31 cellular contexts compared by ENCODE assay signal in the genomic region with DNA sequence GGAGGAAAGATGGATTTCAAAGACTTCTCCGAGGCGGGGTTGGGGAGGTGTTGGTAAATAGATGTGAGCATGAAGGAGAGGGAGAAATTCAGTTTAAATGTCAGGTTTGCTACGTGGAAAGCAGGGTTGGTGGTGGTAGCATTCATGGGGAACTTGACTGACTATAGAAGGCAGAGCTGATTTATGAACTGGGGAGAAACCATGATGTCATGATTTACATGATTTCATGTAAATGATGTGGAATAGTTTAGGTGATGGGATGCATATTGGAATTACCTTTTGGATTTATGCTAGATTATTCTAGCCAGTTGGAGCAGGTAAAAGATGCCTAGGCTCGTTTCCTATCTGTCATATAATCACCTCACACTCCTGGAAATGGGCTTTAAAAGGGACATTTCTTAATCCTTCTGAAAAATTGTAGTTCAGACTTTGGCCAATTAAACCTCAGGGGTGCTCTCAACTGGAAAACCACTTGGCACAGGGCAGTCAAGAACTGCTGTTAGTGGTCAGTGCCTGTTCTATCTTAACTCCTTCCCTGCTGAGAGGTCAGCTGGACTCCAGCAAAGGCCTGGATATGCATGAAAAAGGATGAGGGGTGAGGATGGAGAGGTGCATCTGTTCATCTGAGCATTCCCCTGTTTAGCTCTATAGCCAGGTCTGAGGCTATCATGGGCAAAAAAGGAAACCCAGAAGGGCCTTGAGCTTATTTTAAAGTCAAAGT. TPM values are rescaled to one million over a fixed set of nuclear protein-coding genes. Genes with fewer than 3 reads are reported as not detected.
A peak's percentile ranks its signal among the peaks of the same experiment; 100 is the strongest.
DNase-seq lines count a peak whose midpoint lies in the region; ATAC-seq, FAIRE-seq and TF ChIP-seq lines count a peak whose summit lies in the region.
"Had no signal": no experiment of that assay in that cellular context is flagged by ENCODE, and none has a peak within 500 bp of the region (broad histone marks: within the 10 kb centered on the region; RNA-seq: fewer than 3 reads in every experiment).

No MANE protein-coding gene starts in this region.

- no peak for TF ChIP-seq EP300 in HepG2 (IDR thresholded peaks at IDR 0.05; ENCODE audit: low read depth in 2 of 2, low read length in 2 of 2)
- no peak for TF ChIP-seq EP300 in HepG2 (CRISPR knock-in tag; IDR thresholded peaks at IDR 0.05; ENCODE audit: borderline replicate concordance)

- H3K27ac ChIP-seq in HepG2 (ENCODE audit: extremely low read length, insufficient read depth, low read length) (no peak overlapping the region), right lobe of liver (no peak overlapping the region), astrocyte (ENCODE audit: low read depth, low read length) (no peak overlapping the region), left lung (no peak overlapping the region)
- H3K27ac ChIP-seq: dorsolateral prefrontal cortex, RWPE1, skin epidermis, stomach, tibial artery had no signal

- no peaks in the 10 kb centered on the region for H3K36me3 ChIP-seq in HepG2 (replicated peaks in 1 of 2; ENCODE audit: control insufficient read depth in 1 of 2, insufficient read depth in 2 of 2, low read length in 2 of 2)
- no peaks in the 10 kb centered on the region for H3K36me3 ChIP-seq in right lobe of liver
- H3K36me3 ChIP-seq in astrocyte (ENCODE audit: insufficient read depth, low read length): no peaks in the 10 kb centered on the region
- no peaks in the 10 kb centered on the region for H3K36me3 ChIP-seq in left lung
- H3K36me3 ChIP-seq: BE2C, stomach, tibial artery had no signal

- DNase-seq in HepG2 (ENCODE audit: low spot score) (no peak), right lobe of liver (no peak), astrocyte (ENCODE audit: low read depth) (peak; percentile 64), kidney glomerular epithelial cell (lab: John Stamatoyannopoulos, UW) (peak; percentile 14), left lung (no peak)
- no peak for DNase-seq in effector CD4-positive, alpha-beta T cell
- DNase-seq: activated CD8-positive, alpha-beta T cell treated with anti-CD3 and anti-CD28 coated beads for 36 hours; anterior cingulate cortex; BE2C; CD8-positive, alpha-beta memory T cell; glutamatergic neuron; H9; KG1; NCI-H1417 treated with DMSO at 0.1 percent for 48 hours; NCI-H2107; NCI-H446 treated with DMSO at 0.1 percent for 48 hours; NCI-H82; SK-N-SH; stimulated activated CD4-positive, alpha-beta T cell treated with anti-CD3 and anti-CD28 coated beads, Interleukin-2, amount 100 ng/mL, for 24 hours; stomach; T-helper 17 cell; tibial artery had no signal

- H3K9me3 Mint-ChIP-seq in astrocyte (ENCODE audit: unreplicated experiment): no peaks in the 10 kb centered on the region

- no peaks in the 10 kb centered on the region for H3K27me3 Mint-ChIP-seq in astrocyte (ENCODE audit: low read depth, unreplicated experiment)
- H3K27me3 Mint-ChIP-seq: activated CD8-positive, alpha-beta T cell treated with anti-CD3 and anti-CD28 coated beads for 36 hours; central memory CD8-positive, alpha-beta T cell had no signal

- in situ Hi-C loops in HepG2 (cut with HindIII; ENCODE audit: extremely low pct_ligation_motif_present, low pct_unique_long_range_greater_than_20kb): no loop called here

- H3K4me3 Mint-ChIP-seq in astrocyte (ENCODE audit: unreplicated experiment): no peak overlapping the region
- H3K4me3 Mint-ChIP-seq: activated CD8-positive, alpha-beta T cell treated with anti-CD3 and anti-CD28 coated beads for 36 hours; activated T-helper 17 cell treated with anti-CD3 and anti-CD28 coated beads, Interleukin-2, amount 50 U/mL, for 72 hours; CD8-positive, alpha-beta memory T cell; central memory CD8-positive, alpha-beta T cell; H9; T-helper 17 cell had no signal

- intact Hi-C loops in HepG2 (cut with micrococcal nuclease; ENCODE audit: unreplicated experiment): no loop called here
- intact Hi-C loops in right lobe of liver (cut with DNase I): no loop called here
- intact Hi-C loops in left lung (cut with DNase I): no loop called here

- 57% methylated on average over 4 of the region's 4 CpGs for WGBS in HepG2 (ENCODE audit: low lambda C conversion rate)
- WGBS in right lobe of liver (ENCODE audit: insufficient coverage, low coverage, low lambda C conversion rate, missing lambda C conversion rate): 63% methylated on average over 4 of the region's 4 CpGs

- no peak for TF ChIP-seq RAD21 in HepG2 (CRISPR knock-in tag; IDR thresholded peaks at IDR 0.05)

- H4K20me1 ChIP-seq in HepG2 (ENCODE audit: insufficient read depth, low read length): no peaks in the 10 kb centered on the region
- no peaks in the 10 kb centered on the region for H4K20me1 ChIP-seq in astrocyte (ENCODE audit: insufficient read depth, low read length)

- POLR2A ChIA-PET in HepG2 (lab: Yijun Ruan, JAX): no interaction called here

- ATAC-seq in HepG2: no peak
- ATAC-seq in right lobe of liver: no peak
- no peak for ATAC-seq in GM21390 (IDR thresholded peaks at IDR 0.05; ENCODE audit: unreplicated experiment)
- no peak for ATAC-seq in GM18867 (IDR thresholded peaks at IDR 0.05; ENCODE audit: unreplicated experiment)
- no peak for ATAC-seq in left lung
- ATAC-seq: activated CD8-positive, alpha-beta T cell treated with anti-CD3 and anti-CD28 coated beads for 36 hours; activated naive CD4-positive, alpha-beta T cell treated with anti-CD3 and anti-CD28 coated beads, Interleukin-2, amount 50 U/mL, for 72 hours; activated T-helper 17 cell treated with anti-CD3 and anti-CD28 coated beads, Interleukin-2, amount 50 U/mL, for 72 hours; T-helper 17 cell had no signal

- no peaks in the 10 kb centered on the region for H3K36me3 Mint-ChIP-seq in astrocyte (ENCODE audit: low read depth, unreplicated experiment)
- H3K36me3 Mint-ChIP-seq: activated naive CD4-positive, alpha-beta T cell treated with anti-CD3 and anti-CD28 coated beads, Interleukin-2, amount 50 U/mL, for 72 hours; CD8-positive, alpha-beta memory T cell had no signal

- no TSS peak for BruUV-seq in HepG2 (replicated peaks; lab: Mats Ljungman, UMichigan)

- peaks cover 11% of the 10 kb centered on the region for H3K4me1 Mint-ChIP-seq in astrocyte (ENCODE audit: low read depth, unreplicated experiment)
- H3K4me1 Mint-ChIP-seq: activated T-helper 17 cell treated with anti-CD3 and anti-CD28 coated beads, Interleukin-2, amount 50 U/mL, for 72 hours; CD8-positive, alpha-beta memory T cell; central memory CD8-positive, alpha-beta T cell; T-helper 17 cell had no signal

- H3K9me3 ChIP-seq in HepG2 (ENCODE audit: low read length) (no peaks in the 10 kb centered on the region), right lobe of liver (no peaks in the 10 kb centered on the region), astrocyte (ENCODE audit: insufficient read depth, low read depth, low read length) (no peaks in the 10 kb centered on the region), left lung (no peaks in the 10 kb centered on the region)
- H3K9me3 ChIP-seq: BE2C, SK-N-SH, stomach, tibial artery had no signal

- H3K27me3 ChIP-seq in HepG2 (ENCODE audit: control insufficient read depth in 1 of 2, insufficient read depth in 2 of 2, low read length in 2 of 2) (no peaks in the 10 kb centered on the region), right lobe of liver (no peaks in the 10 kb centered on the region), astrocyte (ENCODE audit: insufficient read depth, low read length) (no peaks in the 10 kb centered on the region), left lung (no peaks in the 10 kb centered on the region)
- H3K27me3 ChIP-seq: dorsolateral prefrontal cortex, stomach, tibial artery had no signal

- FAIRE-seq in HepG2 (lab: Jason Lieb, UNC) (no peak), astrocyte (lab: Jason Lieb, UNC) (no peak)
- FAIRE-seq: endothelial cell of umbilical vein had no signal

- H3K4me3 ChIP-seq in HepG2 (replicated peaks in 1 of 3; ENCODE audit: insufficient read depth in 1 of 3, low read depth in 2 of 3, low read length in 3 of 3) (no peak overlapping the region), right lobe of liver (no peak overlapping the region), astrocyte (ENCODE audit: insufficient read depth, low read depth, low read length) (no peak overlapping the region), left lung (no peak overlapping the region)
- H3K4me3 ChIP-seq: dorsolateral prefrontal cortex, skin epidermis, stomach, tibial artery had no signal

- H3K4me1 ChIP-seq in HepG2 (ENCODE audit: insufficient read depth, low read length): peaks cover 22% of the 10 kb centered on the region
- no peaks in the 10 kb centered on the region for H3K4me1 ChIP-seq in right lobe of liver
- peaks cover 3% of the 10 kb centered on the region for H3K4me1 ChIP-seq in astrocyte (ENCODE audit: insufficient read depth, low read length)
- peaks cover 0 to 9% of the 10 kb centered on the region in 2 donors for H3K4me1 ChIP-seq in left lung
- H3K4me1 ChIP-seq: BE2C had no signal

- H2AFZ ChIP-seq in HepG2 (ENCODE audit: low read length) (no peak overlapping the region), astrocyte (ENCODE audit: low read depth, low read length) (no peak overlapping the region)

- CTCF ChIA-PET in HepG2 (lab: Yijun Ruan, JAX; ENCODE audit: low intra/inter-chr PET ratio, low total read pairs): no interaction called here

- H3K79me2 ChIP-seq in HepG2 (ENCODE audit: insufficient read depth, low read length) (no peaks in the 10 kb centered on the region), astrocyte (ENCODE audit: insufficient read depth, low read length) (no peaks in the 10 kb centered on the region)

- H3K4me2 ChIP-seq in HepG2 (ENCODE audit: low read depth, low read length) (no peak overlapping the region), astrocyte (ENCODE audit: low read length) (no peak overlapping the region)
- H3K4me2 ChIP-seq: SK-N-SH had no signal

- H3K27ac Mint-ChIP-seq in astrocyte (ENCODE audit: unreplicated experiment): no peak overlapping the region
- H3K27ac Mint-ChIP-seq: activated CD8-positive, alpha-beta T cell treated with anti-CD3 and anti-CD28 coated beads for 36 hours; activated naive CD4-positive, alpha-beta T cell treated with anti-CD3 and anti-CD28 coated beads, Interleukin-2, amount 50 U/mL, for 72 hours; activated T-helper 17 cell treated with anti-CD3 and anti-CD28 coated beads, Interleukin-2, amount 50 U/mL, for 72 hours; CD8-positive, alpha-beta memory T cell; T-helper 17 cell had no signal

- H3K9ac ChIP-seq in HepG2 (ENCODE audit: insufficient read depth, low read depth, low read length) (no peak overlapping the region), astrocyte (ENCODE audit: low read length) (no peak overlapping the region)
- H3K9ac ChIP-seq: SK-N-SH had no signal

- no peak for TF ChIP-seq POLR2A in HepG2 (IDR thresholded peaks at IDR 0.05; ENCODE audit: insufficient read depth in 1 of 2, low read depth in 2 of 2, low read length in 2 of 2)
- TF ChIP-seq POLR2A in right lobe of liver (IDR thresholded peaks at IDR 0.05): no peak

- TF ChIP-seq CTCF in HepG2 (CRISPR knock-in tag; IDR thresholded peaks at IDR 0.05) (no peak), right lobe of liver (IDR thresholded peaks at IDR 0.05) (no peak), astrocyte (IDR thresholded peaks at IDR 0.05; ENCODE audit: insufficient read depth, low read depth, low read length) (no peak), left lung (IDR thresholded peaks at IDR 0.05) (no peak)

RNA-seq across cellular contexts. Expression of a gene that starts 50.1 kb away (rescaled TPM):
- total RNA-seq in HepG2 (2016; rRNA removed; fragmentation: Illumina TruSeq; extraction: Trizol): not detected in 2 replicates
- not detected in 2 replicates for total RNA-seq in HepG2 (2016; cell fraction: cytosol; rRNA removed; fragmentation: Illumina TruSeq; extraction: Trizol; ENCODE audit: low read depth)
- total RNA-seq in HepG2 (2016; cell fraction: insoluble cytoplasmic fraction; rRNA removed; fragmentation: Illumina TruSeq; extraction: Trizol): not detected in 2 replicates
- total RNA-seq in HepG2 (2016; cell fraction: membrane; rRNA removed; fragmentation: Illumina TruSeq; extraction: Trizol): not detected in 2 replicates
- not detected in 2 replicates for total RNA-seq in HepG2 (2016; cell fraction: nucleus; rRNA removed; fragmentation: Illumina TruSeq; extraction: Trizol)
- 0.04 TPM in 1 of 2 replicates, not detected in the other for polyA plus RNA-seq in HepG2 (2011; rRNA removed)
- polyA plus RNA-seq in HepG2 (2011; cell fraction: cytosol; rRNA removed): 0.04 and 0.05 TPM in 2 replicates
- polyA plus RNA-seq in HepG2 (2011; cell fraction: nucleus; rRNA removed): not detected in 2 replicates
- polyA plus RNA-seq in HepG2 (2012): not detected in 2 replicates
- polyA plus RNA-seq in HepG2 (2016; cell fraction: cytosol; fragmentation: Illumina TruSeq; extraction: Trizol; ENCODE audit: low read depth): not detected in 2 replicates
- not detected in 2 replicates for polyA plus RNA-seq in HepG2 (2016; cell fraction: insoluble cytoplasmic fraction; fragmentation: Illumina TruSeq; extraction: Trizol; ENCODE audit: low read depth)
- polyA plus RNA-seq in HepG2 (2016; cell fraction: membrane; fragmentation: Illumina TruSeq; extraction: Trizol; ENCODE audit: low read depth): not detected in 2 replicates
- not detected in 2 replicates for polyA plus RNA-seq in HepG2 (2016; cell fraction: nucleus; fragmentation: Illumina TruSeq; extraction: Trizol; ENCODE audit: insufficient read depth, low read depth)
- 101 TPM in 1 of 2 replicates, not detected in the other for polyA minus RNA-seq in HepG2 (2011; rRNA and poly(A)+ RNA removed; ENCODE audit: low replicate concordance)
- polyA minus RNA-seq in HepG2 (2011; cell fraction: cytosol; rRNA and poly(A)+ RNA removed): 1.3 and 3.1 TPM in 2 replicates
- polyA minus RNA-seq in HepG2 (2011; cell fraction: nucleus; rRNA and poly(A)+ RNA removed): 1.1 and 1.8 TPM in 2 replicates
- 10 to 100 TPM in 1 of 6 experiments, 1 to 10 TPM in 5; 2.6 to 11.2 (median 4.7) TPM for total RNA-seq in right lobe of liver
- 260 and 273 TPM in 2 replicates for total RNA-seq in astrocyte
- 10 to 100 TPM; 22.9 to 45.9 TPM for total RNA-seq in left lung
- polyA plus RNA-seq: CD8-positive, alpha-beta memory T cell had no signal

Comparison
In these comparisons a context has a peak if more than half of its experiments do, and no peak if none do; other contexts are left out.
1. DNase-seq: peak in astrocyte (single experiment) and kidney glomerular epithelial cell (single experiment); none in HepG2 (single experiment), right lobe of liver (0 of 3), left lung (0 of 2) and effector CD4-positive, alpha-beta T cell (single experiment).